In the genomic region with DNA sequence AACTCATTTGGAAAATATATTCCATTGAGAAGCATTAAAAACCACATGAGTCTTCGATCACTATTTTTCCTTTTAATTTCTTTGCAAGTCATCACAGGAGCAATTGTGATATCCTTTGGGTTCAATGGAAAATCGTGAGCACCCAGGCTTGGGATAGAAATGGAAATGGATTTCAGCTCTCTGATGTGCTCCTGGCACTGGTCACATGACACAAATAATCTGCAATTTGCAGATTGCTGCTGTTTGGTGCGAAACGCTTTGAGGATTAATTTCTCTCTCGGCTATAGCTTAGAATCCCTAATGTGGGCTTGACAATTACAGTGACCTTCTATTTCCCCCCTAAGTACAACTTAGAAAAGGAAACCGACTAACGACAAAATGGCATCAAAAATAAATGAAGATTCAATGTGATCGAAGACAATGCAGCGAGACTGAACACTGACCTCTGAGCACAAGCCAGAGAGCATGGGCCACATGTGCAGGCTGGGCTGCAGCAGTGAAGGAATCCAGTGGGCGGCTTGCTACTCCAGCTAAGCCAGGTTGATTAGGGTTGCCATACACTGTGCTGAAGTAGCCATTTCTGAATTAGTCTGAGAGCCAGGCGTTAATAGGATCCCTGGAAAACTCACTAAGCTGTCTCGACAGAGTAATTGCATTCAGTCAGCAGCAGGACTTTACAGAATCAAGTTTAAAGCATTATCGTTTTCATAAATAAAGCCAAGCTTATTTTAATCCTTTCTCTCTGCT, we compare ENCODE assay signal across 18 cellular contexts.
DNase-seq lines count a peak whose midpoint lies in the region; ATAC-seq and TF ChIP-seq lines count a peak whose summit lies in the region.
"Had no signal": no experiment of that assay in that cellular context is flagged by ENCODE, and none has a peak within 500 bp of the region (broad histone marks: within the 10 kb centered on the region; RNA-seq: fewer than 3 reads in every experiment).

No MANE protein-coding gene starts in this region.

- H3K36me3 ChIP-seq in adrenal gland (replicated peaks in 1 of 2) = no peaks in the 10 kb centered on the region
- H3K36me3 ChIP-seq: BLaER1 treated with 17β-estradiol and CSF1 and Interleukin-3, amounts not matched to agents 10 nM and 100 nM had no signal

- H3K4me1 Mint-ChIP-seq in nephron progenitor cell = peaks cover 25% of the 10 kb centered on the region

- H3K27ac Mint-ChIP-seq in nephron progenitor cell = no peak overlapping the region

- no peak overlapping the region for H3K4me3 Mint-ChIP-seq in nephron progenitor cell

- H3K9me3 Mint-ChIP-seq in nephron progenitor cell = peaks cover 13% of the 10 kb centered on the region

- H3K27me3 ChIP-seq in adrenal gland = no peaks in the 10 kb centered on the region
- H3K27me3 ChIP-seq: BLaER1 treated with 17β-estradiol and CSF1 and Interleukin-3, amounts not matched to agents 10 nM and 100 nM had no signal

- TF ChIP-seq POLR2A in adrenal gland (IDR thresholded peaks at IDR 0.05) = no peak

- H3K4me1 ChIP-seq in adrenal gland (replicated peaks in 1 of 2) = no peaks in the 10 kb centered on the region
- H3K4me1 ChIP-seq: BLaER1 treated with 17β-estradiol and CSF1 and Interleukin-3, amounts not matched to agents 10 nM and 100 nM had no signal

- H3K36me3 Mint-ChIP-seq in nephron progenitor cell (ENCODE audit: low read depth) = peaks cover 6% of the 10 kb centered on the region

- TF ChIP-seq CTCF in fibroblast of mammary gland (conservative IDR thresholded peaks at IDR 0.05; ENCODE audit: control insufficient read depth, insufficient read depth, low read depth, low read length) (no peak), nephron progenitor cell (IDR thresholded peaks at IDR 0.05) (no peak), adrenal gland (IDR thresholded peaks at IDR 0.05) (no peak)

- H3K27me3 Mint-ChIP-seq in nephron progenitor cell (ENCODE audit: low read depth, poor library complexity) = peaks cover 7% of the 10 kb centered on the region

- no peaks in the 10 kb centered on the region for H3K9me3 ChIP-seq in adrenal gland (replicated peaks in 1 of 3)

- DNase-seq in Ammon's horn (ENCODE audit: low spot score) (peak; percentile 11), NCI-H82 (lab: John Stamatoyannopoulos, UW) (peak; percentile 97), fibroblast of mammary gland (ENCODE audit: low read depth) (peak; percentile 29), nephron progenitor cell (peak; percentile 13), glomerular visceral epithelial cell (ENCODE audit: extremely low spot score) (no peak), adrenal gland (no peak)
- DNase-seq in stimulated activated CD4-positive, alpha-beta T cell treated with anti-CD3 and anti-CD28 coated beads, Interleukin-15, amount 100 ng/mL, for 24 hours = no peak
- DNase-seq: 8988T, DMS153, KG1, NCI-H1092 treated with DMSO at 0.1 percent for 48 hours, NCI-H1694, NCI-H2107, NCI-H446 treated with DMSO at 0.1 percent for 48 hours, NCI-H774, SIG-M5 had no signal

- ATAC-seq in GM21526 (IDR thresholded peaks at IDR 0.05; ENCODE audit: low FRiP score, unreplicated experiment) = no peak

- 79 to 86% (median 84%) methylated on average over 13 of the region's 13 CpGs for WGBS in adrenal gland, 4 donors

- H3K27ac ChIP-seq in adrenal gland = no peak overlapping the region
- H3K27ac ChIP-seq: BLaER1 treated with 17β-estradiol and CSF1 and Interleukin-3, amounts not matched to agents 10 nM and 100 nM had no signal

- no peak overlapping the region for H3K4me3 ChIP-seq in fibroblast of mammary gland (ENCODE audit: control insufficient read depth, low read depth, low read length)
- H3K4me3 ChIP-seq in adrenal gland = no peak overlapping the region
- H3K4me3 ChIP-seq: BLaER1 treated with 17β-estradiol and CSF1 and Interleukin-3, amounts not matched to agents 10 nM and 100 nM had no signal

- intact Hi-C loops in adrenal gland (cut with DNase I) = no loop called here

Comparison
In these comparisons a context has a peak if more than half of its experiments do, and no peak if none do; other contexts are left out.
1. DNase-seq: peak in Ammon's horn (single experiment), NCI-H82 (single experiment), fibroblast of mammary gland (single experiment) and nephron progenitor cell (single experiment); none in stimulated activated CD4-positive, alpha-beta T cell treated with anti-CD3 and anti-CD28 coated beads, Interleukin-15, amount 100 ng/mL, for 24 hours (single experiment), glomerular visceral epithelial cell (single experiment) and adrenal gland (0 of 7).